In the genomic region with DNA sequence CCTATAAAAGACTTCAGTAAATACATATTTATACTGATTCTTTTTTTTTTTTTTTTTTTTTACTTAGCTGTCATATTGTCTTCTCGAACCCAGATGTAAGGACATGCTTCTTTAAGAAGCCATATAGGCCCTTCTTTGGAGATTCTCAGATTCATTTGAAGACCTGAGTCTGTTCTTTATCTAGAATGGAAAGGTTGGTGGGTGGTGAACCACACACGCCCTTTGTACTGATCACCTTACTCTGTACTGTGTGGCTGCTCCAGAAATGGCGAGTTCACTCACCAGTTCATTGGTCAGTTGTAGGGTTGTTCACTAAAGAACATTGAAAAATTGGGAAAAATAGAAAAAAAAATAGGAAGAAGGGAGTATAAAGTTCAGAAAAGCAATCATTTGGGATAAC, we compare ENCODE assay signal across 36 cellular contexts.
"Had no signal": no experiment of that assay in that cellular context is flagged by ENCODE, and none has a peak within 500 bp of the region (broad histone marks: within the 10 kb centered on the region; RNA-seq: fewer than 3 reads in every experiment).

No MANE protein-coding gene starts in this region.

- H3K4me3 Mint-ChIP-seq: activated B cell treated with CpG ODN at 0.5 μM for 24 hours; activated CD4-positive, alpha-beta memory T cell treated with anti-CD3 and anti-CD28 coated beads for 36 hours; activated CD4-positive, alpha-beta T cell treated with anti-CD3 and anti-CD28 coated beads, Interleukin-2, amount 10 ng/mL, durations not matched to agents 24 days and 14 days; activated naive CD4-positive, alpha-beta T cell treated with anti-CD3 and anti-CD28 coated beads for 36 hours; activated naive CD8-positive, alpha-beta T cell treated with anti-CD3 and anti-CD28 coated beads, Interleukin-2, amount 10 ng/mL, durations not matched to agents 7 days and 5 days; activated T-helper 1 cell treated with anti-CD3 and anti-CD28 coated beads, Interleukin-12 subunit alpha, Interleukin-12 subunit beta, Interleukin-2, Interleukin-4 antibody, amounts not matched to agents 30 ng/mL and 10 ng/mL and 1 ng/mL, durations not matched to agents 14 hours and 24 hours and 36 hours; activated T-helper 17 cell treated with anti-CD3 and anti-CD28 coated beads, Interleukin-2, amount 50 U/mL, for 72 hours; T-helper 1 cell treated with Interleukin-12 subunit alpha and Interleukin-12 subunit beta and Interleukin-4 antibody, amounts not matched to agents 30 μg/mL and 1 μg/mL, for 36 hours; T-helper 2 cell treated with Interferon-gamma antibody and Interleukin-4, amounts not matched to agents 5 μg/mL and 100 μg/mL, for 36 hours had no signal

- FAIRE-seq: astrocyte, TTC549 had no signal

- H3K9me3 Mint-ChIP-seq: activated B cell treated with CpG ODN at 0.5 μM for 24 hours; activated CD4-positive, alpha-beta memory T cell treated with anti-CD3 and anti-CD28 coated beads for 36 hours; activated CD4-positive, alpha-beta T cell treated with anti-CD3 and anti-CD28 coated beads, Interleukin-2, amount 10 ng/mL, durations not matched to agents 24 days and 14 days; activated naive CD4-positive, alpha-beta T cell treated with anti-CD3 and anti-CD28 coated beads for 36 hours; activated naive CD4-positive, alpha-beta T cell treated with anti-CD3 and anti-CD28 coated beads, Interleukin-2, amount 50 U/mL, for 72 hours; activated naive CD8-positive, alpha-beta T cell treated with anti-CD3 and anti-CD28 coated beads, Interleukin-2, amount 10 ng/mL, durations not matched to agents 7 days and 5 days; activated T-helper 1 cell treated with anti-CD3 and anti-CD28 coated beads, Interleukin-12 subunit alpha, Interleukin-12 subunit beta, Interleukin-2, Interleukin-4 antibody, amounts not matched to agents 30 ng/mL and 10 ng/mL and 1 ng/mL, durations not matched to agents 14 hours and 24 hours and 36 hours; activated T-helper 17 cell treated with anti-CD3 and anti-CD28 coated beads, Interleukin-2, amount 50 U/mL, for 72 hours; T-helper 1 cell treated with Interleukin-12 subunit alpha and Interleukin-12 subunit beta and Interleukin-4 antibody, amounts not matched to agents 30 μg/mL and 1 μg/mL, for 36 hours; T-helper 2 cell treated with Interferon-gamma antibody and Interleukin-4, amounts not matched to agents 5 μg/mL and 100 μg/mL, for 36 hours had no signal

- H3K27me3 Mint-ChIP-seq: activated B cell treated with CpG ODN at 0.5 μM for 24 hours; activated CD4-positive, alpha-beta memory T cell treated with anti-CD3 and anti-CD28 coated beads for 36 hours; activated CD4-positive, alpha-beta T cell treated with anti-CD3 and anti-CD28 coated beads, Interleukin-2, amount 10 ng/mL, durations not matched to agents 24 days and 14 days; activated naive CD8-positive, alpha-beta T cell treated with anti-CD3 and anti-CD28 coated beads, Interleukin-2, amount 10 ng/mL, durations not matched to agents 7 days and 5 days; activated T-helper 17 cell treated with anti-CD3 and anti-CD28 coated beads, Interleukin-2, amount 50 U/mL, for 72 hours had no signal

- H3K27ac ChIP-seq: adrenal gland, body of pancreas, brain microvascular endothelial cell, breast epithelium, VCaP had no signal

- ATAC-seq: activated naive CD4-positive, alpha-beta T cell treated with anti-CD3 and anti-CD28 coated beads, Interleukin-2, amount 50 U/mL, for 72 hours; activated T-helper 17 cell treated with anti-CD3 and anti-CD28 coated beads, Interleukin-2, amount 50 U/mL, for 72 hours; body of pancreas had no signal

- H3K9me3 ChIP-seq: adrenal gland, body of pancreas, breast epithelium had no signal

- H3K4me1 Mint-ChIP-seq: activated B cell treated with CpG ODN at 0.5 μM for 24 hours; activated naive CD8-positive, alpha-beta T cell treated with anti-CD3 and anti-CD28 coated beads, Interleukin-2, amount 10 ng/mL, durations not matched to agents 7 days and 5 days; activated T-helper 17 cell treated with anti-CD3 and anti-CD28 coated beads, Interleukin-2, amount 50 U/mL, for 72 hours had no signal

- DNase-seq: activated B cell treated with CpG ODN at 0.5 μM for 24 hours; activated CD4-positive, alpha-beta memory T cell treated with anti-CD3 and anti-CD28 coated beads for 36 hours; activated CD4-positive, alpha-beta T cell treated with anti-CD3 and anti-CD28 coated beads for 4 hours; activated CD4-positive, alpha-beta T cell treated with anti-CD3 and anti-CD28 coated beads, Interleukin-2, amount 10 ng/mL, durations not matched to agents 24 days and 14 days; activated CD4-positive, alpha-beta T cell treated with anti-CD3 and anti-CD28 coated beads, Interleukin-2, amount 50 U/mL, for 1 hour; activated CD4-positive, alpha-beta T cell treated with anti-CD3 and anti-CD28 coated beads, Interleukin-2, amount 50 U/mL, for 4 hours; activated CD4-positive, CD25-positive, alpha-beta regulatory T cell treated with anti-CD3 and anti-CD28 coated beads, Interleukin-2, amount 50 U/mL, for 72 hours; activated CD8-positive, alpha-beta memory T cell treated with anti-CD3 and anti-CD28 coated beads, Interleukin-2, amount 50 U/mL, for 4 hours; activated effector memory CD4-positive, alpha-beta T cell treated with anti-CD3 and anti-CD28 coated beads, Interleukin-2, amount 50 U/mL, for 16 hours; activated gamma-delta T cell treated with Interleukin-2 at 50 U/mL for 16 hours; activated naive CD4-positive, alpha-beta T cell; activated naive CD4-positive, alpha-beta T cell treated with anti-CD3 and anti-CD28 coated beads for 36 hours; activated naive CD4-positive, alpha-beta T cell treated with anti-CD3 and anti-CD28 coated beads, Interleukin-2, amount 50 U/mL, for 16 hours; activated naive CD8-positive, alpha-beta T cell treated with anti-CD3 and anti-CD28 coated beads, Interleukin-2, amount 10 ng/mL, durations not matched to agents 7 days and 5 days; activated T-cell treated with anti-CD3 and anti-CD28 coated beads for 4 hours; activated T-cell treated with anti-CD3 and anti-CD28 coated beads, Interleukin-2, amount 50 U/mL, for 1 hour; activated T-cell treated with anti-CD3 and anti-CD28 coated beads, Interleukin-2, amount 50 U/mL, for 48 hours; adrenal gland; amniotic stem cell; aorta; body of pancreas; brain microvascular endothelial cell; central memory CD4-positive, alpha-beta T cell; SW 1271; T-helper 1 cell; T-helper 2 cell; T-helper 9 cell had no signal

- H3K27ac Mint-ChIP-seq: activated B cell treated with CpG ODN at 0.5 μM for 24 hours; activated CD4-positive, alpha-beta memory T cell treated with anti-CD3 and anti-CD28 coated beads for 36 hours; activated CD4-positive, alpha-beta T cell treated with anti-CD3 and anti-CD28 coated beads, Interleukin-2, amount 10 ng/mL, durations not matched to agents 24 days and 14 days; activated naive CD4-positive, alpha-beta T cell treated with anti-CD3 and anti-CD28 coated beads for 36 hours; activated naive CD4-positive, alpha-beta T cell treated with anti-CD3 and anti-CD28 coated beads, Interleukin-2, amount 50 U/mL, for 72 hours; activated naive CD8-positive, alpha-beta T cell treated with anti-CD3 and anti-CD28 coated beads, Interleukin-2, amount 10 ng/mL, durations not matched to agents 7 days and 5 days; activated T-helper 1 cell treated with anti-CD3 and anti-CD28 coated beads, Interleukin-12 subunit alpha, Interleukin-12 subunit beta, Interleukin-2, Interleukin-4 antibody, amounts not matched to agents 30 ng/mL and 10 ng/mL and 1 ng/mL, durations not matched to agents 14 hours and 24 hours and 36 hours; activated T-helper 17 cell treated with anti-CD3 and anti-CD28 coated beads, Interleukin-2, amount 50 U/mL, for 72 hours; T-helper 1 cell treated with Interleukin-12 subunit alpha and Interleukin-12 subunit beta and Interleukin-4 antibody, amounts not matched to agents 30 μg/mL and 1 μg/mL, for 36 hours; T-helper 2 cell treated with Interferon-gamma antibody and Interleukin-4, amounts not matched to agents 5 μg/mL and 100 μg/mL, for 36 hours had no signal

- H3K4me3 ChIP-seq: adrenal gland, body of pancreas, breast epithelium had no signal

- H3K27me3 ChIP-seq: adrenal gland, body of pancreas, brain microvascular endothelial cell, breast epithelium had no signal

- H3K4me1 ChIP-seq: adrenal gland, body of pancreas, breast epithelium had no signal

- H3K36me3 ChIP-seq: brain microvascular endothelial cell, breast epithelium had no signal

- H3K36me3 Mint-ChIP-seq: activated naive CD4-positive, alpha-beta T cell treated with anti-CD3 and anti-CD28 coated beads, Interleukin-2, amount 50 U/mL, for 72 hours; activated naive CD8-positive, alpha-beta T cell treated with anti-CD3 and anti-CD28 coated beads, Interleukin-2, amount 10 ng/mL, durations not matched to agents 7 days and 5 days had no signal
